27 cellular contexts compared by ENCODE assay signal in genomic region chr10:95261926-95262325, GRCh38. TPM values are rescaled to one million over a fixed set of nuclear protein-coding genes. Genes with fewer than 3 reads are reported as not detected.
DNase-seq lines count a peak whose midpoint lies in the region; ATAC-seq, FAIRE-seq and TF ChIP-seq lines count a peak whose summit lies in the region.
"Had no signal": no experiment of that assay in that cellular context is flagged by ENCODE, and none has a peak within 500 bp of the region (broad histone marks: within the 10 kb centered on the region; RNA-seq: fewer than 3 reads in every experiment).

No MANE protein-coding gene starts in this region.

- H3K27me3 ChIP-seq in GM23248 (replicated peaks; ENCODE audit: insufficient read depth): no peaks in the 10 kb centered on the region
- H3K27me3 ChIP-seq in RWPE2 (ENCODE audit: insufficient read depth, poor library complexity, severe bottlenecking): no peaks in the 10 kb centered on the region
- no peaks in the 10 kb centered on the region for H3K27me3 ChIP-seq in keratinocyte (ENCODE audit: control insufficient read depth, extremely low read depth, insufficient read depth, low read length)
- H3K27me3 ChIP-seq in psoas muscle (ENCODE audit: insufficient read depth in 3 of 3, low read length in 2 of 3): no peaks in the 10 kb centered on the region
- H3K27me3 ChIP-seq: breast epithelium, esophagus squamous epithelium, suprapubic skin had no signal

- no peak for ATAC-seq in RWPE2 (ENCODE audit: low read depth)
- peak; percentile 45 to 77 (median 76) for ATAC-seq in psoas muscle
- no peak for ATAC-seq in GM18502 (IDR thresholded peaks at IDR 0.05; ENCODE audit: poor library complexity, unreplicated experiment)
- ATAC-seq: effector memory CD8-positive, alpha-beta T cell; GM23338 had no signal

- in situ Hi-C loops in GM23248 (cut with MboI): no loop called here

- H3K27ac ChIP-seq in GM23248 (peak overlapping the region; percentile 97), RWPE2 (ENCODE audit: poor library complexity, severe bottlenecking) (peak overlapping the region; percentile 94), keratinocyte (ENCODE audit: control insufficient read depth, insufficient read depth, low read length) (peak overlapping the region; percentile 98), psoas muscle (peak overlapping the region; percentile 60)
- H3K27ac ChIP-seq: suprapubic skin, VCaP had no signal

- intact Hi-C loops in psoas muscle (cut with DNase I): no loop called here

- peaks cover 29% of the 10 kb centered on the region for H3K4me1 ChIP-seq in GM23248 (ENCODE audit: insufficient read depth)
- peaks cover 50% of the 10 kb centered on the region for H3K4me1 ChIP-seq in RWPE2 (ENCODE audit: insufficient read depth, poor library complexity, severe bottlenecking)
- H3K4me1 ChIP-seq in keratinocyte (ENCODE audit: control insufficient read depth, extremely low read depth, insufficient read depth, low read length): peaks cover 59% of the 10 kb centered on the region
- peaks cover 16% of the 10 kb centered on the region for H3K4me1 ChIP-seq in psoas muscle
- H3K4me1 ChIP-seq: breast epithelium had no signal

- H3K36me3 ChIP-seq in GM23248 (ENCODE audit: low read depth): peaks cover 16% of the 10 kb centered on the region; the same call in 1 of the 2 replicates
- H3K36me3 ChIP-seq in RWPE2 (ENCODE audit: low read depth): peaks cover 94% of the 10 kb centered on the region
- H3K36me3 ChIP-seq in keratinocyte (ENCODE audit: control insufficient read depth in 2 of 2, extremely low read depth in 1 of 2, insufficient read depth in 2 of 2, low read length in 2 of 2): peaks cover 32 to 34% of the 10 kb centered on the region in 2 experiments
- peaks cover 0 to 73% of the 10 kb centered on the region in 2 donors for H3K36me3 ChIP-seq in psoas muscle (ENCODE audit: insufficient read depth in 1 of 2, low read depth in 1 of 2)
- H3K36me3 ChIP-seq: breast epithelium had no signal

- dilution Hi-C loops in keratinocyte (cut with MboI; ENCODE audit: extremely low pct_ligation_motif_present, low sequenced_read_pairs): no loop called here

- H3K9me1 ChIP-seq in keratinocyte (ENCODE audit: control insufficient read depth, extremely low read depth, insufficient read depth, low read length): no peaks in the 10 kb centered on the region

- TF ChIP-seq CTCF in RWPE2 (IDR thresholded peaks at IDR 0.05; ENCODE audit: poor library complexity, severe bottlenecking): no peak
- TF ChIP-seq CTCF in keratinocyte (optimal IDR thresholded peaks at IDR 0.05 in 1 of 3, IDR thresholded peaks at IDR 0.05 in 1 of 3, conservative IDR thresholded peaks at IDR 0.05 in 1 of 3; ENCODE audit: extremely low read depth in 1 of 3, insufficient read depth in 2 of 3, low read length in 3 of 3): no peak
- TF ChIP-seq CTCF in psoas muscle (IDR thresholded peaks at IDR 0.05): no peak

- no peaks in the 10 kb centered on the region for H3K9me3 ChIP-seq in GM23248 (ENCODE audit: low read depth)
- no peaks in the 10 kb centered on the region for H3K9me3 ChIP-seq in RWPE2 (ENCODE audit: severe bottlenecking)
- no peaks in the 10 kb centered on the region for H3K9me3 ChIP-seq in keratinocyte (ENCODE audit: control insufficient read depth, low read depth, low read length)
- H3K9me3 ChIP-seq in psoas muscle: no peaks in the 10 kb centered on the region
- H3K9me3 ChIP-seq: breast epithelium, esophagus squamous epithelium, suprapubic skin had no signal

- FAIRE-seq in keratinocyte (lab: Jason Lieb, UNC): no peak
- FAIRE-seq: frontal cortex, small intestine had no signal

- H3K4me3 ChIP-seq in GM23248 (no peak overlapping the region), RWPE2 (ENCODE audit: severe bottlenecking) (no peak overlapping the region), keratinocyte (ENCODE audit: control insufficient read depth in 2 of 3, extremely low read depth in 1 of 3, insufficient read depth in 2 of 3, low read depth in 1 of 3, low read length in 3 of 3) (no peak overlapping the region), psoas muscle (no peak overlapping the region)
- H3K4me3 ChIP-seq: breast epithelium, coronary artery, esophagus squamous epithelium, GM23338, lung, suprapubic skin had no signal

- H2AFZ ChIP-seq in GM23248: no peak overlapping the region
- H2AFZ ChIP-seq in keratinocyte (ENCODE audit: control insufficient read depth, low read length): no peak overlapping the region
- H2AFZ ChIP-seq: GM23338 had no signal

- H4K20me1 ChIP-seq in GM23248 (ENCODE audit: insufficient read depth) (no peaks in the 10 kb centered on the region), keratinocyte (ENCODE audit: control insufficient read depth, extremely low read depth, insufficient read depth, low read length) (no peaks in the 10 kb centered on the region)

- DNase-seq in GM23248: no peak
- DNase-seq in RWPE2 (ENCODE audit: low spot score): no peak
- no peak for DNase-seq in keratinocyte (ENCODE audit: low read depth, low spot score)
- no peak for DNase-seq in psoas muscle
- no peak for DNase-seq in NCI-H2196 (lab: John Stamatoyannopoulos, UW; ENCODE audit: unreplicated experiment)
- no peak for DNase-seq in NCI-H446 treated with DMSO at 0.1 percent for 48 hours (lab: John Stamatoyannopoulos, UW)
- DNase-seq in erythroblast (lab: John Stamatoyannopoulos, UW): no peak
- DNase-seq: activated CD4-positive, alpha-beta T cell treated with anti-CD3 and anti-CD28 coated beads, Interleukin-2, amount 10 ng/mL, durations not matched to agents 24 days and 14 days; activated naive CD4-positive, alpha-beta T cell; activated T-cell treated with anti-CD3 and anti-CD28 coated beads, Interleukin-2, amount 50 U/mL, for 48 hours; effector memory CD8-positive, alpha-beta T cell; esophagus squamous epithelium; NCI-H1092; NCI-H2029; NCI-H345; NCI-H774; RPMI8226; small intestine; stimulated activated CD4-positive, alpha-beta T cell treated with anti-CD3 and anti-CD28 coated beads, Interleukin-2, amount 100 ng/mL, for 24 hours had no signal

- no peak overlapping the region for H3K9ac ChIP-seq in GM23248
- no peak overlapping the region for H3K9ac ChIP-seq in keratinocyte (ENCODE audit: control insufficient read depth, extremely low read depth, insufficient read depth, low read length)

- H3K4me2 ChIP-seq in GM23248 (ENCODE audit: unreplicated experiment): no peak overlapping the region
- no peak overlapping the region for H3K4me2 ChIP-seq in keratinocyte (ENCODE audit: control insufficient read depth, extremely low read depth, insufficient read depth, low read depth, low read length)
- H3K4me2 ChIP-seq: GM23338 had no signal

- TF ChIP-seq POLR2A in erythroblast (IDR thresholded peaks at IDR 0.05; ENCODE audit: low read length): no peak

- H3F3A ChIP-seq in GM23248 (ENCODE audit: insufficient read depth): peaks cover 20% of the 10 kb centered on the region; the same call in 1 of the 2 replicates

- WGBS in GM23248 (ENCODE audit: low coverage in 1 of 2, low lambda C conversion rate in 2 of 2, missing lambda C conversion rate in 2 of 2), 2 experiments: 91 to 93% methylated on average over 2 to 3 of the region's 3 CpGs
- 82 to 87% (median 83%) methylated on average over 3 of the region's 3 CpGs for WGBS in psoas muscle, 3 donors

- H3K9me2 ChIP-seq in GM23248 (ENCODE audit: insufficient read depth): no peaks in the 10 kb centered on the region

- H3K79me2 ChIP-seq in GM23248 (ENCODE audit: insufficient read depth): no peaks in the 10 kb centered on the region
- H3K79me2 ChIP-seq in keratinocyte (ENCODE audit: control insufficient read depth, insufficient read depth, low read length): peaks cover 49% of the 10 kb centered on the region

RNA-seq across cellular contexts. Expression of gene PDLIM1, which starts 28.9 kb away (rescaled TPM):
- total RNA-seq in GM23248 (2014; rRNA removed; shearing (Covaris generic)): 16.3 and 32.0 TPM in 2 replicates
- polyA plus RNA-seq in GM23248 (2016; fragmentation: Nextera tagmentation; extraction: Ambion mirVana): 143 and 147 TPM in 2 replicates
- 200 to 450 TPM (median 298 TPM) in 3 replicates for polyA plus RNA-seq in keratinocyte
- polyA plus RNA-seq in keratinocyte (2011; ENCODE audit: low read depth): 152 TPM
- 550 and 564 TPM in 2 replicates for polyA plus RNA-seq in keratinocyte (2011; cell fraction: cytosol; rRNA removed)
- polyA plus RNA-seq in keratinocyte (2011; cell fraction: nucleus; rRNA removed): 299 and 342 TPM in 2 replicates
- polyA plus RNA-seq in keratinocyte (2012; ENCODE audit: low replicate concordance): 367 and 421 TPM in 2 replicates
- polyA minus RNA-seq in keratinocyte: 372 to 462 TPM (median 381 TPM) in 3 replicates
- polyA minus RNA-seq in keratinocyte (2011; cell fraction: cytosol; rRNA and poly(A)+ RNA removed): 329 TPM
- 92.1 and 192 TPM in 2 replicates for polyA minus RNA-seq in keratinocyte (2011; cell fraction: nucleus; rRNA and poly(A)+ RNA removed)
- 100 to 1,000 TPM; 267 to 504 (median 329) TPM for total RNA-seq in psoas muscle
- 100 to 1,000 TPM in 2 of 3 donors, 10 to 100 TPM in 1; 97.3 to 493 (median 311) TPM for polyA plus RNA-seq in psoas muscle

Comparison
In these comparisons a context has a peak if more than half of its experiments do, and no peak if none do; other contexts are left out.
1. ATAC-seq: peak in psoas muscle (4 of 4); none in RWPE2 (single experiment) and GM18502 (single experiment).
2. Peak in every context shown above with its lines, with median percentiles within 50 percentile points of each other: H3K27ac ChIP-seq.